In the genomic region with DNA sequence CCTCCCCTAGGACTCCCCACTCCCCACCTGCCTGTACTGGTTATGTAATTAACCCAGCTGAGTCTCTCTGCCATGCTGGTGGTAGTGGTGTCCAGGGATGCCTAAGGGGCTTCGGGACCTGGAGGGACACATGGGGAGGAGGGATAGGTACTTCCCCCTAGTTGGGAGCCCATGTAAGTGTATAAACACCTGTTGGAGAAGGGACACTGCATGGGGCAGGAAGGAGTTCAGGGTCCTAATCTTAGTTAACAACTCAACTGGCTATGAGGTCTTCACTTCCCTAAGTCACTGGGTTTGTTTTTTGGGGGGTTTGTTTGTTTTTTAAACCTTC, we compare ENCODE assay signal across 15 cellular contexts. TPM values are rescaled to one million over a fixed set of nuclear protein-coding genes. Genes with fewer than 3 reads are reported as not detected.
DNase-seq lines count a peak whose midpoint lies in the region; ATAC-seq and TF ChIP-seq lines count a peak whose summit lies in the region.
"Had no signal": no experiment of that assay in that cellular context is flagged by ENCODE, and none has a peak within 500 bp of the region (broad histone marks: within the 10 kb centered on the region; RNA-seq: fewer than 3 reads in every experiment).

No MANE protein-coding gene starts in this region.

- H3K4me1 Mint-ChIP-seq in brain (peaks cover 34% of the 10 kb centered on the region), natural killer cell (peaks cover 10 to 12% of the 10 kb centered on the region in 2 donors)

- H3K36me3 ChIP-seq in BJ (ENCODE audit: control insufficient read depth, insufficient read depth, low read length) (peaks cover 1% of the 10 kb centered on the region; the same call in 1 of the 2 replicates), H7 (replicated peaks; ENCODE audit: control insufficient read depth, insufficient read depth, low read length) (no peaks in the 10 kb centered on the region)

- intact Hi-C loops in natural killer cell (cut with micrococcal nuclease), result no loop called here

- DNase-seq in BJ (ENCODE audit: low read depth), result no peak
- DNase-seq in H7, result no peak
- DNase-seq in natural killer cell, result no peak
- DNase-seq in GDM1 (lab: John Stamatoyannopoulos, UW), result no peak
- DNase-seq in cerebellar cortex (ENCODE audit: low spot score), result no peak
- DNase-seq in NCI-H146 (lab: John Stamatoyannopoulos, UW), result no peak
- DNase-seq in kidney glomerular epithelial cell (lab: John Stamatoyannopoulos, UW), result no peak
- DNase-seq: activated CD4-positive, alpha-beta T cell treated with anti-CD3 and anti-CD28 coated beads, Interleukin-2, amount 50 U/mL, for 48 hours; midbrain; NCI-H2171; OCI-M1; T-helper 1 cell had no signal

- H3K27me3 Mint-ChIP-seq in brain (peaks cover 13% of the 10 kb centered on the region), natural killer cell (ENCODE audit: low read depth in 2 of 2) (no peaks in the 10 kb centered on the region)

- TF ChIP-seq CTCF in BJ (IDR thresholded peaks at IDR 0.05; ENCODE audit: insufficient read depth, low read depth, low read length) (no peak), brain (conservative IDR thresholded peaks at IDR 0.05) (no peak), natural killer cell (IDR thresholded peaks at IDR 0.05) (no peak)

- no peaks in the 10 kb centered on the region for H3K36me3 Mint-ChIP-seq in brain
- peaks cover 6% of the 10 kb centered on the region for H3K36me3 Mint-ChIP-seq in natural killer cell

- H3K27ac Mint-ChIP-seq in brain, result peak overlapping the region in 4 of 5 experiments; percentile 28 to 87 (median 60)
- peak overlapping the region in 1 of 2 donors; percentile 18 for H3K27ac Mint-ChIP-seq in natural killer cell

- H3K4me3 Mint-ChIP-seq in brain (peak overlapping the region; percentile 89 to 94 (median 91)), natural killer cell (peak overlapping the region; percentile 77)

- POLR2A ChIA-PET in BJ (lab: Charles Lee), result no interaction called here

- no peaks in the 10 kb centered on the region for H3K27me3 ChIP-seq in BJ (ENCODE audit: control insufficient read depth, insufficient read depth, low read length)
- no peaks in the 10 kb centered on the region for H3K27me3 ChIP-seq in H7 (ENCODE audit: control insufficient read depth, insufficient read depth, low read length)

- H3K9me3 Mint-ChIP-seq in brain (peaks cover 0 to 4% (median 0%) of the 10 kb centered on the region in 5 experiments), natural killer cell (no peaks in the 10 kb centered on the region)

- CTCF ChIA-PET in BJ (lab: Yijun Ruan, JAX), result interaction anchor here (0.8 to 5.6 kb wide), 2 partner anchors 14 to 73 kb away, joined by 4 to 27 read pairs; no protein-coding TSS in a partner anchor

- H3K4me3 ChIP-seq in BJ (ENCODE audit: low read depth, low read length), result peak overlapping the region; percentile 59; the same call in 1 of the 2 replicates
- H3K4me3 ChIP-seq in H7 (ENCODE audit: insufficient read depth, low read depth, low read length), result peak overlapping the region; percentile 74

- ATAC-seq in natural killer cell, result no peak

RNA-seq across cellular contexts. Expression of a gene that starts 1.3 kb away (rescaled TPM):
- polyA plus RNA-seq in BJ (2011; rRNA removed), result 3.2 and 4.5 TPM in 2 replicates
- polyA minus RNA-seq in BJ (2011; rRNA and poly(A)+ RNA removed), result 4.1 and 8.4 TPM in 2 replicates
- 13.8 and 16.9 TPM in 2 replicates for total RNA-seq in H7 (2014; rRNA removed; shearing (Covaris generic))
- polyA plus RNA-seq in brain (ENCODE audit: insufficient read depth, low read depth, low replicate concordance), result 12.6 TPM
- total RNA-seq in natural killer cell, result under 1 TPM in 1 of 3 donors, not detected in 2; 0.07 TPM

RNA-seq across cellular contexts. Expression of a gene that starts 20.3 kb away (rescaled TPM):
- not detected in 2 replicates for polyA plus RNA-seq in BJ (2011; rRNA removed)
- polyA minus RNA-seq in BJ (2011; rRNA and poly(A)+ RNA removed), result not detected in 2 replicates
- total RNA-seq in H7 (2014; rRNA removed; shearing (Covaris generic)), result 0.10 TPM in 1 of 2 replicates, not detected in the other
- not detected for polyA plus RNA-seq in brain (ENCODE audit: insufficient read depth, low read depth, low replicate concordance)
- under 1 TPM in 1 of 3 donors, not detected in 2; 0.23 TPM for total RNA-seq in natural killer cell

RNA-seq across cellular contexts. Expression of a gene that starts 27.9 kb away (rescaled TPM):
- polyA plus RNA-seq in BJ (2011; rRNA removed), result not detected in 2 replicates
- not detected in 2 replicates for polyA minus RNA-seq in BJ (2011; rRNA and poly(A)+ RNA removed)
- not detected in 2 replicates for total RNA-seq in H7 (2014; rRNA removed; shearing (Covaris generic))
- polyA plus RNA-seq in brain (ENCODE audit: insufficient read depth, low read depth, low replicate concordance), result 0.68 TPM
- not detected for total RNA-seq in natural killer cell
- total RNA-seq: sciatic nerve, subcutaneous adipose tissue had no signal

Comparison
In these comparisons a context has a peak if more than half of its experiments do, and no peak if none do; other contexts are left out.
1. RNA of a gene that starts 1.3 kb away (total RNA-seq): 13.8 to 16.9 TPM in H7; 0.07 TPM in natural killer cell; every median in the first group is over 10 times any median in the second.